8 cellular contexts compared by ENCODE assay signal in genomic region chr6:157667211-157668033, GRCh38.
DNase-seq lines count a peak whose midpoint lies in the region; ATAC-seq and TF ChIP-seq lines count a peak whose summit lies in the region.

No MANE protein-coding gene starts in this region.

- H3K9me3 Mint-ChIP-seq in CD8-positive, alpha-beta T cell, result no peaks in the 10 kb centered on the region
- H3K9me3 Mint-ChIP-seq in activated B cell treated with CpG ODN at 0.5 μM for 24 hours, result no peaks in the 10 kb centered on the region

- H3K4me1 ChIP-seq in CD8-positive, alpha-beta T cell (ENCODE audit: insufficient read depth, low read length), result no peaks in the 10 kb centered on the region
- H3K4me1 ChIP-seq in lower lobe of right lung, result peaks cover 30% of the 10 kb centered on the region

- ATAC-seq in CD8-positive, alpha-beta T cell, result peak; percentile 71
- ATAC-seq in GM21423 (IDR thresholded peaks at IDR 0.05; ENCODE audit: unreplicated experiment) (peak; percentile 51), activated B cell treated with CpG ODN at 0.5 μM for 24 hours (ENCODE audit: low read depth) (peak; percentile 84), lower lobe of right lung (peak in 1 of 2 donors; percentile 57), HG03521 (IDR thresholded peaks at IDR 0.05; ENCODE audit: unreplicated experiment) (no peak)

- peaks cover 22% of the 10 kb centered on the region for H3K4me1 Mint-ChIP-seq in CD8-positive, alpha-beta T cell (ENCODE audit: low read depth)
- H3K4me1 Mint-ChIP-seq in activated B cell treated with CpG ODN at 0.5 μM for 24 hours, result peaks cover 10% of the 10 kb centered on the region

- no peak overlapping the region for H3K27ac Mint-ChIP-seq in CD8-positive, alpha-beta T cell
- peak overlapping the region; percentile 33 for H3K27ac Mint-ChIP-seq in activated B cell treated with CpG ODN at 0.5 μM for 24 hours

- H3K4me3 ChIP-seq in CD8-positive, alpha-beta T cell (ENCODE audit: low read depth, low read length), result no peak overlapping the region
- H3K4me3 ChIP-seq in coronary artery (no peak overlapping the region), lower lobe of right lung (no peak overlapping the region)

- H3K27me3 ChIP-seq in CD8-positive, alpha-beta T cell (ENCODE audit: insufficient read depth, low read length), result no peaks in the 10 kb centered on the region
- H3K27me3 ChIP-seq in lower lobe of right lung (ENCODE audit: low read depth), result no peaks in the 10 kb centered on the region

- POLR2A ChIA-PET in CD8-positive, alpha-beta T cell (lab: Charles Lee), result interaction anchor here (0.5 kb wide), 1 partner anchor 173 kb away, joined by 3 read pairs; no protein-coding TSS in a partner anchor
- POLR2A ChIA-PET in activated B cell treated with CpG ODN at 0.5 μM for 24 hours (lab: Charles Lee), result interaction anchor here (1.5 to 2.3 kb wide), 2 partner anchors 344 to 353 kb away, joined by 4 to 6 read pairs; partner anchors contain the start of gene TMEM242

- no peaks in the 10 kb centered on the region for H3K36me3 ChIP-seq in CD8-positive, alpha-beta T cell (ENCODE audit: insufficient read depth, low read length)
- H3K36me3 ChIP-seq in lower lobe of right lung, result no peaks in the 10 kb centered on the region

- H3K36me3 Mint-ChIP-seq in CD8-positive, alpha-beta T cell, result no peaks in the 10 kb centered on the region
- H3K36me3 Mint-ChIP-seq in activated B cell treated with CpG ODN at 0.5 μM for 24 hours (ENCODE audit: low read depth), result peaks cover 17% of the 10 kb centered on the region

- peak; percentile 25 to 74 (median 45) for DNase-seq in CD8-positive, alpha-beta T cell
- DNase-seq in NCI-H2107 (lab: John Stamatoyannopoulos, UW), result peak; percentile 37
- no peak for DNase-seq in activated B cell treated with CpG ODN at 0.5 μM for 24 hours
- no peak for DNase-seq in coronary artery (ENCODE audit: low spot score)
- no peak for DNase-seq in lower lobe of right lung
- peak; percentile 28 for DNase-seq in stimulated activated CD8-positive, alpha-beta memory T cell treated with anti-CD3 and anti-CD28 coated beads, Interleukin-4, amount 100 ng/mL, for 24 hours (ENCODE audit: low read depth)

- TF ChIP-seq CTCF in CD8-positive, alpha-beta T cell (IDR thresholded peaks at IDR 0.05), result peak; percentile 97
- TF ChIP-seq CTCF in activated B cell treated with CpG ODN at 0.5 μM for 24 hours (IDR thresholded peaks at IDR 0.05), result peak; percentile 72
- peak; percentile 69 for TF ChIP-seq CTCF in coronary artery (IDR thresholded peaks at IDR 0.05)
- peak; percentile 83 for TF ChIP-seq CTCF in lower lobe of right lung (IDR thresholded peaks at IDR 0.05)

- no peak overlapping the region for H3K27ac ChIP-seq in CD8-positive, alpha-beta T cell (ENCODE audit: low read depth, low read length)
- H3K27ac ChIP-seq in coronary artery (peak overlapping the region in 1 of 2 donors; percentile 42), lower lobe of right lung (no peak overlapping the region)

- H3K4me3 Mint-ChIP-seq in CD8-positive, alpha-beta T cell, result no peak overlapping the region
- peak overlapping the region; percentile 48 for H3K4me3 Mint-ChIP-seq in activated B cell treated with CpG ODN at 0.5 μM for 24 hours

- H3K9me3 ChIP-seq in CD8-positive, alpha-beta T cell (ENCODE audit: low read length), result no peaks in the 10 kb centered on the region
- no peaks in the 10 kb centered on the region for H3K9me3 ChIP-seq in lower lobe of right lung

- H3K27me3 Mint-ChIP-seq in CD8-positive, alpha-beta T cell (ENCODE audit: low read depth), result no peaks in the 10 kb centered on the region
- no peaks in the 10 kb centered on the region for H3K27me3 Mint-ChIP-seq in activated B cell treated with CpG ODN at 0.5 μM for 24 hours

- CTCF ChIA-PET in CD8-positive, alpha-beta T cell (lab: Charles Lee), result interaction anchor here (0.6 to 9.0 kb wide), 49 partner anchors 9 to 953 kb away, joined by 3 to 112 read pairs (median 4); partner anchors contain the start of gene TMEM242
- CTCF ChIA-PET in activated B cell treated with CpG ODN at 0.5 μM for 24 hours (lab: Charles Lee), result interaction anchor here (0.6 to 4.5 kb wide), 25 partner anchors 12 to 353 kb away, joined by 3 to 66 read pairs (median 4); partner anchors contain the start of gene TMEM242

- intact Hi-C loops in CD8-positive, alpha-beta T cell (cut with DNase I, micrococcal nuclease), result loop anchor here (1.0 to 5.0 kb wide), 6 partner anchors 205 to 353 kb away; partner anchors contain the start of gene ZDHHC14 (in 1 of the 2)
- intact Hi-C loops in activated B cell treated with CpG ODN at 0.5 μM for 24 hours (cut with micrococcal nuclease), result loop anchor here (1.0 to 5.0 kb wide), 8 partner anchors 107 to 445 kb away; partner anchors contain the start of genes TMEM242 and ZDHHC14
- intact Hi-C loops in lower lobe of right lung (cut with DNase I), result no loop called here

Comparison
In these comparisons a context has a peak if more than half of its experiments do, and no peak if none do; other contexts are left out.
1. DNase-seq: peak in CD8-positive, alpha-beta T cell (7 of 7), NCI-H2107 (single experiment) and stimulated activated CD8-positive, alpha-beta memory T cell treated with anti-CD3 and anti-CD28 coated beads, Interleukin-4, amount 100 ng/mL, for 24 hours (single experiment); none in activated B cell treated with CpG ODN at 0.5 μM for 24 hours (single experiment), coronary artery (single experiment) and lower lobe of right lung (single experiment).
2. Peak in every context shown above with its lines, with median percentiles within 50 percentile points of each other: CTCF ChIP-seq.